Comparison of ENCODE assay signal across 8 cellular contexts in genomic region chr4:88592600-88593448, GRCh38. TPM values are rescaled to one million over a fixed set of nuclear protein-coding genes. Genes with fewer than 3 reads are reported as not detected.
DNase-seq lines count a peak whose midpoint lies in the region; ATAC-seq lines count a peak whose summit lies in the region.

No MANE protein-coding gene starts in this region.

- peak overlapping the region; percentile 98 for H3K4me3 Mint-ChIP-seq in activated naive CD4-positive, alpha-beta T cell treated with anti-CD3 and anti-CD28 coated beads for 36 hours

- DNase-seq in DMS153 (lab: John Stamatoyannopoulos, UW) (peak; percentile 30), HT1080 (ENCODE audit: low read depth) (peak; percentile 71), SJSA1 (ENCODE audit: low read depth in 1 of 2, low spot score in 2 of 2) (peak; percentile 66 to 77), germinal center (ENCODE audit: low spot score) (peak; percentile 90), occipital lobe (lab: John Stamatoyannopoulos, UW) (peak; percentile 75)
- DNase-seq in activated naive CD4-positive, alpha-beta T cell treated with anti-CD3 and anti-CD28 coated beads for 36 hours: peak; percentile 79

- H3K9me3 Mint-ChIP-seq in activated naive CD4-positive, alpha-beta T cell treated with anti-CD3 and anti-CD28 coated beads for 36 hours: no peaks in the 10 kb centered on the region

- peaks cover 3% of the 10 kb centered on the region for H3K36me3 Mint-ChIP-seq in activated naive CD4-positive, alpha-beta T cell treated with anti-CD3 and anti-CD28 coated beads for 36 hours (ENCODE audit: low read depth)

- H3K27ac ChIP-seq in SJSA1 (peak overlapping the region; percentile 25; the same call in 1 of the 2 replicates), temporal lobe (ENCODE audit: low read depth, low read length) (peak overlapping the region; percentile 88)

- H3K9me3 ChIP-seq in SJSA1 (replicated peaks): no peaks in the 10 kb centered on the region

- ATAC-seq in GM21367 (IDR thresholded peaks at IDR 0.05; ENCODE audit: unreplicated experiment): peak; percentile 74

- H3K27ac Mint-ChIP-seq in activated naive CD4-positive, alpha-beta T cell treated with anti-CD3 and anti-CD28 coated beads for 36 hours: peak overlapping the region; percentile 82

- H3K4me1 Mint-ChIP-seq in activated naive CD4-positive, alpha-beta T cell treated with anti-CD3 and anti-CD28 coated beads for 36 hours (ENCODE audit: low read depth): peaks cover 48% of the 10 kb centered on the region

- CTCF ChIA-PET in activated naive CD4-positive, alpha-beta T cell treated with anti-CD3 and anti-CD28 coated beads for 36 hours (lab: Charles Lee): interaction anchor here (0.6 to 3.4 kb wide), 6 partner anchors 17 to 276 kb away, joined by 3 to 19 read pairs (median 6); no protein-coding TSS in a partner anchor

- no peaks in the 10 kb centered on the region for H3K27me3 ChIP-seq in SJSA1 (replicated peaks)

- H3K36me3 ChIP-seq in SJSA1: no peaks in the 10 kb centered on the region; the same call in 1 of the 2 replicates

- no peaks in the 10 kb centered on the region for H3K27me3 Mint-ChIP-seq in activated naive CD4-positive, alpha-beta T cell treated with anti-CD3 and anti-CD28 coated beads for 36 hours (ENCODE audit: low read depth)

- H3K4me1 ChIP-seq in SJSA1 (replicated peaks): peaks cover 10% of the 10 kb centered on the region

- H3K4me3 ChIP-seq in SJSA1: peak overlapping the region; percentile 74

- intact Hi-C loops in activated naive CD4-positive, alpha-beta T cell treated with anti-CD3 and anti-CD28 coated beads for 36 hours (cut with micrococcal nuclease): loop anchor here (1.0 to 5.0 kb wide), 13 partner anchors 20 to 1586 kb away; partner anchors contain the start of genes PPM1K, PYURF and TIGD2

RNA-seq across cellular contexts. Expression of gene HERC3, which starts 0.5 kb away (rescaled TPM):
- total RNA-seq in HT1080 (2014; rRNA removed; shearing (Covaris generic)): 4.6 and 10.3 TPM in 2 replicates
- polyA plus RNA-seq in HT1080 (2015; cell fraction: cytosol; rRNA removed): 8.9 and 11.8 TPM in 2 replicates
- polyA plus RNA-seq in HT1080 (2015; cell fraction: nucleus; rRNA removed): 22.2 and 28.7 TPM in 2 replicates
- total RNA-seq in SJSA1 (2014; rRNA removed; shearing (Covaris generic)): 6.1 and 10.2 TPM in 2 replicates
- total RNA-seq in activated naive CD4-positive, alpha-beta T cell treated with anti-CD3 and anti-CD28 coated beads for 36 hours: 10 to 100 TPM; 24.4 to 25.8 TPM
- total RNA-seq in occipital lobe (68.9 TPM), temporal lobe (52.9 TPM)

Comparison
In these comparisons a context has a peak if more than half of its experiments do, and no peak if none do; other contexts are left out.
1. Peak in every context shown above with its lines: DNase-seq, ATAC-seq, H3K4me3 ChIP-seq and H3K27ac ChIP-seq.
2. DNase-seq: peak in every context shown above with its lines; median percentile 90 in germinal center; 79 in activated naive CD4-positive, alpha-beta T cell treated with anti-CD3 and anti-CD28 coated beads for 36 hours; 75 in occipital lobe; 72 in SJSA1; 71 in HT1080; 30 in DMS153.